1 cellular context compared by ENCODE assay signal in genomic region chr11:1120532-1121342, GRCh38.
TF ChIP-seq lines count a peak whose summit lies in the region.

No MANE protein-coding gene starts in this region.

TF ChIP-seq in HepG2, 621 proteins besides CTCF, POLR2A, EP300 and RAD21:
- no peak for TF ChIP-seq SP2 (CRISPR knock-in tag; IDR thresholded peaks at IDR 0.05)
- no peak for TF ChIP-seq THAP9 (CRISPR knock-in tag; IDR thresholded peaks at IDR 0.05; ENCODE audit: borderline replicate concordance)
- TF ChIP-seq ZNF605 (CRISPR knock-in tag; IDR thresholded peaks at IDR 0.05), result no peak
- TF ChIP-seq ZBTB42 (CRISPR knock-in tag; IDR thresholded peaks at IDR 0.05), result no peak
